26 cellular contexts compared by ENCODE assay signal in the genomic region with DNA sequence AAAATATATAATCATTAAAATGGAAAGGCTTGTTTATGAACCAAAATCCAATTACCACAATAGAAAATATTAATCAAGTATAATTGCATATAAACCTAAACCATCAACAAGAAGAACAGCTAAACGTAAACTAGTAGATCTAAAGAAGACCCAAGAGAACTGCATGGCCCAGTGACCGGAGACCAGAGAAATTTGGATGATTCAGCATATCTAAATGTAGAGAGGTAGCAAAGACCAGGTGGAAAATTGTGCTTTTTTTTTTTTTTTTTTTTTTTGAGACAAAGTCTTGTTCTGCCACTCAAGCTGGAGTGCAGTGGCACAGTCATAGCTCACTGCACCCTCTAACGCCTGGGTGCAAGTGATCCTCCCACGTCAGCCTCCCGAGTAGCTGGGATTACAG.
"Had no signal": no experiment of that assay in that cellular context is flagged by ENCODE, and none has a peak within 500 bp of the region (broad histone marks: within the 10 kb centered on the region; RNA-seq: fewer than 3 reads in every experiment).

No MANE protein-coding gene starts in this region.

- FAIRE-seq: endometrium, islet of Langerhans, keratinocyte had no signal

- H3K4me3 ChIP-seq: colonic mucosa, esophagus squamous epithelium, gastrocnemius medialis, heart right ventricle, left lung, lower lobe of right lung, mucosa of descending colon had no signal

- H3K9me3 ChIP-seq: colonic mucosa, esophagus squamous epithelium, gastrocnemius medialis, heart right ventricle, left lung, lower lobe of right lung, mucosa of descending colon had no signal

- ATAC-seq: effector memory CD8-positive, alpha-beta T cell; esophagus mucosa; gastrocnemius medialis; heart right ventricle; left cardiac atrium; left lung; left ventricle myocardium superior; lower lobe of right lung; mucosa of descending colon; naive thymus-derived CD8-positive, alpha-beta T cell had no signal

- H3K36me3 ChIP-seq: colonic mucosa, esophagus squamous epithelium, gastrocnemius medialis, heart right ventricle, left lung, lower lobe of right lung had no signal

- DNase-seq: colonic mucosa; cortex of kidney; effector CD8-positive, alpha-beta T cell; effector memory CD8-positive, alpha-beta T cell; endodermal cell; erythroblast; esophagus squamous epithelium; foreskin fibroblast; foreskin melanocyte; gastrocnemius medialis; head of caudate nucleus; heart right ventricle; hippocampal formation; left cardiac atrium; left lung; left ventricle myocardium superior; lower lobe of right lung; mesenchymal stem cell; mucosa of descending colon; naive B cell; naive thymus-derived CD8-positive, alpha-beta T cell had no signal

- H3K27ac ChIP-seq: colonic mucosa, epithelial cell of prostate, esophagus squamous epithelium, gastrocnemius medialis, heart right ventricle, left lung, lower lobe of right lung had no signal

- H3K4me1 ChIP-seq: colonic mucosa, esophagus squamous epithelium, gastrocnemius medialis, heart right ventricle, left lung, lower lobe of right lung had no signal

- H3K27me3 ChIP-seq: colonic mucosa, esophagus squamous epithelium, gastrocnemius medialis, heart right ventricle, left lung had no signal
